In genomic region chr5:10875201-10875768, GRCh38 we compare ENCODE assay signal across 28 cellular contexts.
A peak's percentile ranks its signal among the peaks of the same experiment; 100 is the strongest.
DNase-seq lines count a peak whose midpoint lies in the region; ATAC-seq, FAIRE-seq and TF ChIP-seq lines count a peak whose summit lies in the region.
"Had no signal": no experiment of that assay in that cellular context is flagged by ENCODE, and none has a peak within 500 bp of the region (broad histone marks: within the 10 kb centered on the region; RNA-seq: fewer than 3 reads in every experiment).

No MANE protein-coding gene starts in this region.

- H3K4me1 ChIP-seq in aorta (ENCODE audit: control insufficient read depth in 1 of 2, insufficient read depth in 2 of 2, low read length in 2 of 2) = no peaks in the 10 kb centered on the region
- H3K4me1 ChIP-seq: lower lobe of right lung, parathyroid adenoma, right atrium auricular region, upper lobe of left lung had no signal

- peak overlapping the region; percentile 59 for H3K27ac Mint-ChIP-seq in nephron progenitor cell
- H3K27ac Mint-ChIP-seq: activated naive CD8-positive, alpha-beta T cell treated with anti-CD3 and anti-CD28 coated beads, Interleukin-2, amount 50 U/mL, for 24 hours; T-helper 17 cell had no signal

- WGBS in aorta, 2 donors = 86 to 87% methylated on average over 10 of the region's 10 CpGs

- H3K36me3 ChIP-seq in aorta (ENCODE audit: control insufficient read depth in 1 of 2, insufficient read depth in 2 of 2, low read length in 1 of 2) = no peaks in the 10 kb centered on the region
- H3K36me3 ChIP-seq: BLaER1, lower lobe of right lung, MG63, right atrium auricular region, upper lobe of left lung had no signal

- peaks cover 6% of the 10 kb centered on the region for H3K9me3 Mint-ChIP-seq in nephron progenitor cell
- H3K9me3 Mint-ChIP-seq: activated naive CD8-positive, alpha-beta T cell treated with anti-CD3 and anti-CD28 coated beads, Interleukin-2, amount 50 U/mL, for 24 hours; neural crest cell had no signal

- no peak for TF ChIP-seq CTCF in nephron progenitor cell (IDR thresholded peaks at IDR 0.05)

- ATAC-seq in left ventricle myocardium superior = no peak
- no peak for ATAC-seq in Right ventricle myocardium superior (ENCODE audit: poor library complexity)
- no peak for ATAC-seq in aorta (ENCODE audit: low FRiP score)
- ATAC-seq: activated naive CD8-positive, alpha-beta T cell treated with anti-CD3 and anti-CD28 coated beads, Interleukin-2, amount 50 U/mL, for 24 hours; lower lobe of right lung; T-helper 17 cell had no signal

- intact Hi-C loops in left ventricle myocardium superior (cut with micrococcal nuclease) (no loop called here), Right ventricle myocardium superior (cut with DNase I) (no loop called here), aorta (cut with DNase I) (no loop called here)

- no peak overlapping the region for H3K27ac ChIP-seq in aorta (ENCODE audit: low read depth in 1 of 2, low read length in 2 of 2)
- H3K27ac ChIP-seq: BLaER1, lower lobe of right lung, parathyroid adenoma, right atrium auricular region, upper lobe of left lung had no signal

- no peaks in the 10 kb centered on the region for H3K36me3 Mint-ChIP-seq in nephron progenitor cell (ENCODE audit: low read depth)
- H3K36me3 Mint-ChIP-seq: brain had no signal

- peaks cover 91% of the 10 kb centered on the region for H3K4me1 Mint-ChIP-seq in nephron progenitor cell
- H3K4me1 Mint-ChIP-seq: activated naive CD8-positive, alpha-beta T cell treated with anti-CD3 and anti-CD28 coated beads, Interleukin-2, amount 50 U/mL, for 24 hours; T-helper 17 cell had no signal

- peak; percentile 65 for FAIRE-seq in H54 (lab: Jason Lieb, UNC)
- FAIRE-seq: GM18507, kidney had no signal

- peaks cover under 1 to 3% of the 10 kb centered on the region in 2 donors for H3K27me3 ChIP-seq in aorta (ENCODE audit: control insufficient read depth in 1 of 2, insufficient read depth in 2 of 2, low read length in 1 of 2)
- H3K27me3 ChIP-seq: BLaER1, right atrium auricular region, upper lobe of left lung had no signal

- no peak for TF ChIP-seq POLR2A in H54 (IDR thresholded peaks at IDR 0.05; ENCODE audit: low read depth, low read length)

- H3K9me3 ChIP-seq in aorta (ENCODE audit: control insufficient read depth, low read length) = no peaks in the 10 kb centered on the region
- H3K9me3 ChIP-seq: BLaER1, lower lobe of right lung, MG63, right atrium auricular region, upper lobe of left lung had no signal

- H3K4me3 ChIP-seq in aorta (ENCODE audit: low read length in 2 of 2) = no peak overlapping the region
- H3K4me3 ChIP-seq: BLaER1, lower lobe of right lung, MG63, right atrium auricular region, upper lobe of left lung had no signal

- H3K27me3 Mint-ChIP-seq in nephron progenitor cell (ENCODE audit: low read depth, poor library complexity) = peaks cover 8% of the 10 kb centered on the region

- peak; percentile 52 for DNase-seq in H54 (ENCODE audit: insufficient read length, low spot score)
- peak; percentile 29 for DNase-seq in NCI-H226
- DNase-seq in astrocyte of the hippocampus (ENCODE audit: low read depth, low spot score) = peak; percentile 17
- DNase-seq in nephron progenitor cell = no peak
- no peak for DNase-seq in left ventricle myocardium superior
- no peak for DNase-seq in NOMO-1 treated with dmso at 0.1 percent for 144 hours (lab: John Stamatoyannopoulos, UW; ENCODE audit: unreplicated experiment)
- no peak for DNase-seq in Right ventricle myocardium superior
- no peak for DNase-seq in aorta
- DNase-seq: activated CD4-positive, alpha-beta T cell treated with anti-CD3 and anti-CD28 coated beads for 1 hour; activated gamma-delta T cell treated with Interleukin-2 at 50 U/mL for 16 hours; activated naive CD8-positive, alpha-beta T cell treated with anti-CD3 and anti-CD28 coated beads, Interleukin-2, amount 50 U/mL, for 24 hours; DMS79 treated with DMSO at 0.1 percent for 48 hours; kidney; lower lobe of right lung; MG63; NCI-H1417; NCI-H2029 treated with DMSO at 0.1 percent for 48 hours; NCI-H526 treated with DMSO at 0.1 percent for 48 hours; stimulated activated CD4-positive, alpha-beta T cell treated with anti-CD3 and anti-CD28 coated beads, Interleukin-2, amount 100 ng/mL, for 48 hours; substantia nigra; T-helper 17 cell; upper lobe of left lung had no signal

- peak overlapping the region; percentile 11 for H3K4me3 Mint-ChIP-seq in nephron progenitor cell
- H3K4me3 Mint-ChIP-seq: activated naive CD8-positive, alpha-beta T cell treated with anti-CD3 and anti-CD28 coated beads, Interleukin-2, amount 50 U/mL, for 24 hours; brain; neural crest cell; T-helper 17 cell had no signal

Comparison
In these comparisons a context has a peak if more than half of its experiments do, and no peak if none do; other contexts are left out.
1. DNase-seq: peak in H54 (single experiment), NCI-H226 (single experiment) and astrocyte of the hippocampus (single experiment); none in nephron progenitor cell (single experiment), left ventricle myocardium superior (single experiment), NOMO-1 treated with dmso at 0.1 percent for 144 hours (single experiment), Right ventricle myocardium superior (single experiment) and aorta (0 of 2).